ENCODE assay signal across 18 cellular contexts in genomic region chr13:24050796-24051715, GRCh38.
DNase-seq lines count a peak whose midpoint lies in the region; ATAC-seq, FAIRE-seq and TF ChIP-seq lines count a peak whose summit lies in the region.
"Had no signal": no experiment of that assay in that cellular context is flagged by ENCODE, and none has a peak within 500 bp of the region (broad histone marks: within the 10 kb centered on the region; RNA-seq: fewer than 3 reads in every experiment).

No MANE protein-coding gene starts in this region.

- intact Hi-C loops in IMR-90 (cut with micrococcal nuclease) = loop anchor here (5.0 kb wide), 2 partner anchors 96 to 111 kb away; partner anchors contain the start of gene SPATA13
- intact Hi-C loops in spleen (cut with DNase I; ENCODE audit: low total_unique reads) = loop anchor here (5.0 kb wide), 1 partner anchor 171 kb away; no protein-coding TSS in a partner anchor

- no peak overlapping the region for H2BK5ac ChIP-seq in IMR-90 (ENCODE audit: low read depth, low read length, poor library complexity, severe bottlenecking)

- peak overlapping the region; percentile 3; the same call in 1 of the 2 replicates for H3K23ac ChIP-seq in IMR-90 (ENCODE audit: low read depth, low read length)

- H3K36me3 ChIP-seq in IMR-90 (ENCODE audit: control insufficient read depth, insufficient read depth, low read length) (no peaks in the 10 kb centered on the region), keratinocyte (ENCODE audit: control insufficient read depth in 2 of 2, extremely low read depth in 1 of 2, insufficient read depth in 2 of 2, low read length in 2 of 2) (no peaks in the 10 kb centered on the region), spleen (no peaks in the 10 kb centered on the region)
- H3K36me3 ChIP-seq: HAP-1, Peyer's patch had no signal

- no peak overlapping the region for H3K56ac ChIP-seq in IMR-90 (ENCODE audit: extremely low read depth, insufficient read depth, low read length)

- peak overlapping the region in 1 of 2 experiments; percentile 67; a peak in 1 of 4 replicates for H4K8ac ChIP-seq in IMR-90 (ENCODE audit: low read depth in 2 of 2, low read length in 2 of 2)

- dilution Hi-C loops in IMR-90 (cut with HindIII; ENCODE audit: low sequenced_read_pairs, unreplicated experiment) (no loop called here), keratinocyte (cut with MboI; ENCODE audit: extremely low pct_ligation_motif_present, low sequenced_read_pairs) (no loop called here)

- ATAC-seq in IMR-90 (ENCODE audit: low read depth) (no peak), SK-N-SH treated with all-trans-retinoic acid at 6 μM for 48 hours (peak; percentile 11; the same call in 2 of the 3 replicates), HG02884 (IDR thresholded peaks at IDR 0.05; ENCODE audit: unreplicated experiment) (no peak), HG02798 (IDR thresholded peaks at IDR 0.05; ENCODE audit: poor library complexity, unreplicated experiment) (no peak)
- ATAC-seq: activated CD4-positive, alpha-beta T cell treated with anti-CD3 and anti-CD28 coated beads for 36 hours; activated T-cell treated with anti-CD3 and anti-CD28 coated beads, Interleukin-2, amount 50 U/mL, for 4 hours; CD8-positive, alpha-beta T cell had no signal

- H3K9ac ChIP-seq in IMR-90 (ENCODE audit: low read depth, low read length) (no peak overlapping the region), keratinocyte (ENCODE audit: control insufficient read depth, extremely low read depth, insufficient read depth, low read length) (no peak overlapping the region)

- no peak for TF ChIP-seq RAD21 in IMR-90 (IDR thresholded peaks at IDR 0.05; ENCODE audit: low read length)

- H3K79me2 ChIP-seq in keratinocyte (ENCODE audit: control insufficient read depth, insufficient read depth, low read length) = no peaks in the 10 kb centered on the region

- peak overlapping the region; percentile 75 for H3K4ac ChIP-seq in IMR-90 (ENCODE audit: low read depth, low read length)

- FAIRE-seq in keratinocyte (lab: Jason Lieb, UNC) = no peak
- FAIRE-seq: frontal cortex, G401.6, GM18507, islet of Langerhans had no signal

- DNase-seq in IMR-90 (no peak), keratinocyte (ENCODE audit: low read depth, low spot score) (no peak), spleen (no peak), SW480 (ENCODE audit: low spot score) (no peak)
- DNase-seq: activated CD4-positive, alpha-beta T cell treated with anti-CD3 and anti-CD28 coated beads for 36 hours; activated T-cell treated with anti-CD3 and anti-CD28 coated beads, Interleukin-2, amount 50 U/mL, for 4 hours; CD8-positive, alpha-beta T cell; NCI-H226; Peyer's patch; stimulated activated CD4-positive, alpha-beta T cell treated with anti-CD3 and anti-CD28 coated beads, Interleukin-2, amount 100 ng/mL, for 48 hours had no signal

- 97% methylated on average over 3 of the region's 10 CpGs; no CpG with 5 or more reads in 1 of the 2 experiments for WGBS in IMR-90 (ENCODE audit: extremely low coverage in 2 of 2, insufficient read length in 1 of 2), 2 experiments
- 68 to 81% (median 74%) methylated on average over 10 of the region's 10 CpGs for WGBS in spleen, 5 donors

- POLR2A ChIA-PET in IMR-90 (lab: Charles Lee; ENCODE audit: unreplicated experiment) = no interaction called here

- H3K27ac ChIP-seq in IMR-90 (ENCODE audit: insufficient read depth, low read length) (peak overlapping the region; percentile 17; the same call in 1 of the 2 replicates), keratinocyte (ENCODE audit: control insufficient read depth, insufficient read depth, low read length) (peak overlapping the region; percentile 50), spleen (peak overlapping the region in 7 of 8 donors; percentile 1 to 89 (median 72))

- peak overlapping the region; percentile 19 for H2AK9ac ChIP-seq in IMR-90 (replicated peaks; ENCODE audit: low read depth, low read length, poor library complexity)

- H3K9me1 ChIP-seq in IMR-90 (ENCODE audit: insufficient read depth, low read length) (peaks cover 14% of the 10 kb centered on the region), keratinocyte (ENCODE audit: control insufficient read depth, extremely low read depth, insufficient read depth, low read length) (peaks cover 4% of the 10 kb centered on the region)

- peaks cover 3% of the 10 kb centered on the region; the same call in 1 of the 2 replicates for H3K9me3 ChIP-seq in IMR-90 (ENCODE audit: control insufficient read depth, insufficient read depth, low read length)
- peaks cover 2% of the 10 kb centered on the region for H3K9me3 ChIP-seq in keratinocyte (ENCODE audit: control insufficient read depth, low read depth, low read length)
- peaks cover 0 to 14% (median 11%) of the 10 kb centered on the region in 8 donors for H3K9me3 ChIP-seq in spleen
- H3K9me3 ChIP-seq: HAP-1 had no signal

- peak overlapping the region; percentile 69 for H3K14ac ChIP-seq in IMR-90 (replicated peaks; ENCODE audit: low read depth, low read length)

- H3K4me1 ChIP-seq in IMR-90 (ENCODE audit: control insufficient read depth, insufficient read depth, low read length) = peaks cover 14% of the 10 kb centered on the region
- H3K4me1 ChIP-seq in keratinocyte (ENCODE audit: control insufficient read depth, extremely low read depth, insufficient read depth, low read length) = peaks cover 16% of the 10 kb centered on the region
- peaks cover 8 to 52% (median 30%) of the 10 kb centered on the region in 6 donors for H3K4me1 ChIP-seq in spleen
- H3K4me1 ChIP-seq: HAP-1 had no signal

- peak overlapping the region; percentile 20; the same call in 1 of the 2 replicates for H3K18ac ChIP-seq in IMR-90 (ENCODE audit: low read depth, low read length)

- peak overlapping the region; percentile 76; the same call in 1 of the 2 replicates for H2AK5ac ChIP-seq in IMR-90 (ENCODE audit: low read depth, low read length)

- in situ Hi-C loops in IMR-90 (cut with MboI; ENCODE audit: low sequenced_read_pairs) = loop anchor here (10.0 kb wide), 1 partner anchor 174 kb away; no protein-coding TSS in a partner anchor

- no peaks in the 10 kb centered on the region; a peak in 1 of 4 replicates for H3K79me1 ChIP-seq in IMR-90 (ENCODE audit: low read depth in 1 of 2, low read length in 2 of 2)

- peak overlapping the region; percentile 56 for H4K5ac ChIP-seq in IMR-90 (ENCODE audit: low read depth, low read length)

- peak overlapping the region; percentile 81 for H2BK120ac ChIP-seq in IMR-90 (ENCODE audit: low read depth, low read length)

- TF ChIP-seq POLR2A in IMR-90 (IDR thresholded peaks at IDR 0.05; ENCODE audit: low read depth, low read length) (no peak), spleen (IDR thresholded peaks at IDR 0.05) (no peak)

- H2BK15ac ChIP-seq in IMR-90 (ENCODE audit: low read depth, low read length) = peak overlapping the region; percentile 2; the same call in 2 of the 3 replicates

- H3K4me3 ChIP-seq in IMR-90 (ENCODE audit: insufficient read depth, low read depth, low read length) (no peak overlapping the region), keratinocyte (ENCODE audit: control insufficient read depth in 2 of 3, extremely low read depth in 1 of 3, insufficient read depth in 2 of 3, low read depth in 1 of 3, low read length in 3 of 3) (peak overlapping the region in 1 of 3 experiments; percentile 46), spleen (no peak overlapping the region)
- H3K4me3 ChIP-seq: HAP-1, Peyer's patch had no signal

- no peaks in the 10 kb centered on the region for H3K27me3 ChIP-seq in IMR-90 (ENCODE audit: control insufficient read depth, insufficient read depth, low read length)
- H3K27me3 ChIP-seq in keratinocyte (ENCODE audit: control insufficient read depth, extremely low read depth, insufficient read depth, low read length) = no peaks in the 10 kb centered on the region
- H3K27me3 ChIP-seq in spleen (replicated peaks in 1 of 7) = peaks cover 0 to 8% (median 0%) of the 10 kb centered on the region in 7 donors
- H3K27me3 ChIP-seq: Peyer's patch had no signal

- H3K4me2 ChIP-seq in IMR-90 (ENCODE audit: low read depth, low read length) = no peak overlapping the region
- peak overlapping the region; percentile 67 for H3K4me2 ChIP-seq in keratinocyte (ENCODE audit: control insufficient read depth, extremely low read depth, insufficient read depth, low read depth, low read length)

- peak overlapping the region; percentile 66 for H2AFZ ChIP-seq in IMR-90 (replicated peaks; ENCODE audit: low read length, poor library complexity)
- peak overlapping the region; percentile 80 for H2AFZ ChIP-seq in keratinocyte (ENCODE audit: control insufficient read depth, low read length)

- BruUV-seq in IMR-90 (replicated peaks; lab: Mats Ljungman, UMichigan) = no TSS peak

- H4K91ac ChIP-seq in IMR-90 (ENCODE audit: insufficient read depth, low read depth, low read length) = peak overlapping the region; percentile 9

- no peak for TF ChIP-seq CTCF in IMR-90 (conservative IDR thresholded peaks at IDR 0.05; ENCODE audit: low read depth, low read length)
- no peak for TF ChIP-seq CTCF in keratinocyte (optimal IDR thresholded peaks at IDR 0.05 in 1 of 3, IDR thresholded peaks at IDR 0.05 in 1 of 3, conservative IDR thresholded peaks at IDR 0.05 in 1 of 3; ENCODE audit: extremely low read depth in 1 of 3, insufficient read depth in 2 of 3, low read length in 3 of 3)
- no peak for TF ChIP-seq CTCF in spleen (IDR thresholded peaks at IDR 0.05 in 8 of 11, conservative IDR thresholded peaks at IDR 0.05 in 3 of 11)

- H2BK20ac ChIP-seq in IMR-90 (ENCODE audit: low read depth, low read length) = peak overlapping the region; percentile 72

- CTCF ChIA-PET in IMR-90 (lab: Yijun Ruan, JAX) = no interaction called here

- H4K20me1 ChIP-seq in IMR-90 (ENCODE audit: insufficient read depth, low read length) (no peaks in the 10 kb centered on the region), keratinocyte (ENCODE audit: control insufficient read depth, extremely low read depth, insufficient read depth, low read length) (no peaks in the 10 kb centered on the region)

TF ChIP-seq in IMR-90, 13 proteins besides CTCF, POLR2A, EP300 and RAD21:
- TF ChIP-seq MAZ (IDR thresholded peaks at IDR 0.05; ENCODE audit: borderline replicate concordance, low read depth, low read length) = no peak
TF ChIP-seq in IMR-90: peak in this region for 0.

TF ChIP-seq in SK-N-SH treated with all-trans-retinoic acid at 6 μM for 48 hours, 23 proteins besides CTCF, POLR2A, EP300 and RAD21 (continues in another document):
- TF ChIP-seq POU6F1 (CRISPR knock-in tag; IDR thresholded peaks at IDR 0.05; ENCODE audit: borderline replicate concordance, low read depth) = no peak
- TF ChIP-seq ZC3H10 (CRISPR knock-in tag; IDR thresholded peaks at IDR 0.05) = no peak

Comparison
In these comparisons a context has a peak if more than half of its experiments do, and no peak if none do; other contexts are left out.
1. H3K27ac ChIP-seq: peak in every context shown above with its lines; median percentile 72 in spleen; 50 in keratinocyte; 17 in IMR-90.